In the genomic region with DNA sequence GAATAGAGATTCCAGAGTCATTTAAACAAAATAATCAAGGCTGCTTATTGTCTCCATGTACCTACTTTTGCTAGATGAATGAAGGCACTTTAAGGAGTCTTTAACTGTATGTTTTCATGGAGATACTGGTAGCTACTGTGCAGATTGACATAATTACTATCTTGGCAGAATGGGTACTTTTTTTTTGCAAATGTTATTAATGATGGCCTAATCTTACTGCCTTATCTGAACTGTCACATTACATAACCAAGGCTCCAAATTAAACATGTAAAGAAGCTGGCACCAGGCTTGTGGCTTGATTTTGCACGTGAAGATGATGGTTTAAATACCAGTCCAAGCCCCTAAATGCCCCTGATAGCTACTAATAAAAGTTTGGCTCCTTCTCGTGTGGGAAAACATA, we compare ENCODE assay signal across 11 cellular contexts. TPM values are rescaled to one million over a fixed set of nuclear protein-coding genes. Genes with fewer than 3 reads are reported as not detected.
A peak's percentile ranks its signal among the peaks of the same experiment; 100 is the strongest.
DNase-seq lines count a peak whose midpoint lies in the region.
"Had no signal": no experiment of that assay in that cellular context is flagged by ENCODE, and none has a peak within 500 bp of the region (broad histone marks: within the 10 kb centered on the region; RNA-seq: fewer than 3 reads in every experiment).

No MANE protein-coding gene starts in this region.

- WGBS in neuronal stem cell (ENCODE audit: extremely low coverage in 2 of 2, insufficient read length in 2 of 2, insufficient replicate concordance in 1 of 2), 2 donors, result no CpG with 5 or more reads among the region's 2 CpGs

- H4K91ac ChIP-seq in neuronal stem cell (ENCODE audit: low read depth, low read length, poor library complexity), result no peak overlapping the region

- H2BK5ac ChIP-seq in neuronal stem cell (ENCODE audit: low read length), result no peak overlapping the region

- peak overlapping the region; percentile 85 for H3K4me2 ChIP-seq in BLaER1
- H3K4me2 ChIP-seq in neuronal stem cell (ENCODE audit: insufficient read depth, low read length, poor library complexity, severe bottlenecking), result peak overlapping the region; percentile 32

- H2AFZ ChIP-seq in neuronal stem cell (ENCODE audit: low read length), result no peak overlapping the region

- H3K4me1 ChIP-seq in BLaER1 (peaks cover 41% of the 10 kb centered on the region), duodenal mucosa (ENCODE audit: control insufficient read depth in 1 of 2, insufficient read depth in 2 of 2, low read length in 2 of 2) (peaks cover 21 to 38% of the 10 kb centered on the region in 2 donors), neuronal stem cell (ENCODE audit: control insufficient read depth in 2 of 2, insufficient read depth in 1 of 2, low read depth in 1 of 2, low read length in 2 of 2) (peaks cover 15 to 18% of the 10 kb centered on the region in 2 donors)

- H4K8ac ChIP-seq in neuronal stem cell (ENCODE audit: low read depth, low read length), result no peak overlapping the region

- no peak overlapping the region for H3K23ac ChIP-seq in neuronal stem cell (ENCODE audit: low read depth, low read length, poor library complexity)

- H2BK12ac ChIP-seq in neuronal stem cell (ENCODE audit: low read length), result no peak overlapping the region

- H3K79me1 ChIP-seq in neuronal stem cell (ENCODE audit: low read depth, low read length), result peaks cover 6% of the 10 kb centered on the region

- no peak overlapping the region for H2BK15ac ChIP-seq in neuronal stem cell (ENCODE audit: low read length)

- no peak overlapping the region for H2BK120ac ChIP-seq in neuronal stem cell (ENCODE audit: low read depth, low read length)

- DNase-seq in neuronal stem cell (ENCODE audit: low spot score) (no peak), NCI-H526 (lab: John Stamatoyannopoulos, UW) (no peak), AG08395 (ENCODE audit: low spot score) (no peak), NCI-H2196 (lab: John Stamatoyannopoulos, UW; ENCODE audit: unreplicated experiment) (no peak)
- DNase-seq in stimulated activated CD8-positive, alpha-beta memory T cell treated with anti-CD3 and anti-CD28 coated beads, Interleukin-4, amount 100 ng/mL, for 48 hours, result no peak
- DNase-seq: activated gamma-delta T cell treated with Interleukin-2 at 50 U/mL for 16 hours; RPMI8226; stimulated activated CD4-positive, alpha-beta T cell treated with anti-CD3 and anti-CD28 coated beads, Interleukin-4, amount 100 ng/mL, for 1 hour had no signal

- H2AK5ac ChIP-seq in neuronal stem cell (ENCODE audit: low read depth, low read length), result no peak overlapping the region

- peaks cover 64% of the 10 kb centered on the region for H3K36me3 ChIP-seq in BLaER1
- peaks cover 47% of the 10 kb centered on the region for H3K36me3 ChIP-seq in KOPT-K1 (ENCODE audit: insufficient read depth, low read length)
- peaks cover 11 to 18% of the 10 kb centered on the region in 2 donors for H3K36me3 ChIP-seq in duodenal mucosa (ENCODE audit: control insufficient read depth in 1 of 2, insufficient read depth in 2 of 2, low read length in 2 of 2)
- peaks cover 24 to 53% of the 10 kb centered on the region in 2 donors for H3K36me3 ChIP-seq in neuronal stem cell (replicated peaks in 1 of 2; ENCODE audit: control insufficient read depth in 2 of 2, insufficient read depth in 2 of 2, low read length in 2 of 2)

- H3K4me3 ChIP-seq in BLaER1, result peak overlapping the region; percentile 96
- peak overlapping the region; percentile 72 to 85 for H3K4me3 ChIP-seq in duodenal mucosa (ENCODE audit: low read depth in 1 of 2, low read length in 2 of 2)
- H3K4me3 ChIP-seq in neuronal stem cell (ENCODE audit: low read length in 2 of 2), result peak overlapping the region in 1 of 2 donors; percentile 76

- no peaks in the 10 kb centered on the region for H3K27me3 ChIP-seq in BLaER1
- no peaks in the 10 kb centered on the region for H3K27me3 ChIP-seq in duodenal mucosa (ENCODE audit: control insufficient read depth in 1 of 2, insufficient read depth in 2 of 2, low read length in 2 of 2)
- H3K27me3 ChIP-seq in neuronal stem cell (ENCODE audit: control insufficient read depth in 3 of 3, insufficient read depth in 3 of 3, low read depth in 1 of 3, low read length in 3 of 3), result no peaks in the 10 kb centered on the region

- no peak overlapping the region for H3K14ac ChIP-seq in neuronal stem cell (ENCODE audit: low read length)

- H3K4ac ChIP-seq in neuronal stem cell (ENCODE audit: low read length), result no peak overlapping the region

- H3K9me3 ChIP-seq in BLaER1 (no peaks in the 10 kb centered on the region), KOPT-K1 (ENCODE audit: insufficient read depth, low read length, poor library complexity, severe bottlenecking) (no peaks in the 10 kb centered on the region), duodenal mucosa (ENCODE audit: control insufficient read depth in 1 of 2, low read length in 2 of 2) (no peaks in the 10 kb centered on the region), neuronal stem cell (replicated peaks in 1 of 2; ENCODE audit: control insufficient read depth in 2 of 2, insufficient read depth in 1 of 2, low read depth in 1 of 2, low read length in 2 of 2) (peaks cover 0 to 8% of the 10 kb centered on the region in 2 donors)

- peaks cover 65% of the 10 kb centered on the region for H4K20me1 ChIP-seq in BLaER1

- H3K9ac ChIP-seq in BLaER1 (peak overlapping the region; percentile 98), duodenal mucosa (ENCODE audit: low read depth in 1 of 2, low read length in 2 of 2) (no peak overlapping the region), neuronal stem cell (ENCODE audit: low read depth, low read length, poor library complexity) (no peak overlapping the region)

- H3K27ac ChIP-seq in BLaER1, result peak overlapping the region; percentile 98
- peak overlapping the region; percentile 86 for H3K27ac ChIP-seq in KOPT-K1 (ENCODE audit: low read depth, low read length, poor library complexity, severe bottlenecking)
- H3K27ac ChIP-seq in duodenal mucosa (ENCODE audit: low read depth, low read length), result no peak overlapping the region
- no peak overlapping the region for H3K27ac ChIP-seq in neuronal stem cell (replicated peaks; ENCODE audit: low read length)

- no peak overlapping the region for H3K18ac ChIP-seq in neuronal stem cell (ENCODE audit: low read length)

RNA-seq across cellular contexts. Expression of a gene that starts 4.0 kb away (rescaled TPM):
- polyA plus RNA-seq in neuronal stem cell (2013, experiment 1 of 2), result 85.5 TPM
- 83.2 TPM for polyA plus RNA-seq in neuronal stem cell (2013, experiment 2 of 2)

Comparison
In these comparisons a context has a peak if more than half of its experiments do, and no peak if none do; other contexts are left out.
1. H3K27ac ChIP-seq: peak in BLaER1 (single experiment) and KOPT-K1 (single experiment); none in duodenal mucosa (single experiment) and neuronal stem cell (single experiment).